8 cellular contexts compared by ENCODE assay signal in the genomic region with DNA sequence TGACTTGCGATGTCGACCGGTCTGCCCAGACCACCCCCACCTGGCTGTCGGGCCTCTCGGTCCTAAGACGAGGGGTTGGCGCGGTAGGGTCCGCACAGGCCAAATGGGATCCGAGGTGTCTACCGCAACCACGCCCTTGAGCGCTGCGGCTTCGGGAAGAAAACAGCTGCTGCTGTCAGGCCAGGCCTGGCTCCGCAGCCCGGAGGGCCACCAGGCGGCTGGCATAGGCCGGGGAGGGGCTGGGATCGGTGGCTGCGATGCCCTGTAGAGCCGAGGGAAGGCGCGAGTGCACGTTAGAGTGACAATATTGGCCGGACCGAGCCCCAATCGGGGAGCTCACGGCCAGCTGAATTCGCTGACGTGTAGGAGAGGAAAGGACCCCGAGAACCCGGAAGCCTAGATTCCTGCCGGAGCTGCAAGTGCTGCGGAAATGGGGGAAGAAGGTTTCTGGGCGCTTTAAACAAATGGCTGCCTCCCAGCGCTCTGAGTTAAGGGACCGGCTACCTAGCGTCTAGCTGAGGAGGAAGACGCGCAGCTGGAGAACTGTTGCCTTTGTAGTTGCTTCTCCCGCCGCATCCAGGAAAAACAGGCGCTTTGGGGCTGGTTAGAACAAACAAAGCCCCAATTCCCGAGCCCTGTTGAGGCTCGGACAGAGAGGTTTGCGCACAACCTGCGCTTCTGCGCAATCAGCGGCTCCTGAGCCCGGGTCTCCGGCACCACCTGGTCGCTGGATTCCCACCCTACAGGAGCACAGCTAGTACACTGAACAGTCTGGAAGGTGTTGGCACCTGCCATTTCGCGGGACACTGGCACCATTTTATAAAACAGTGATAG. TPM values are rescaled to one million over a fixed set of nuclear protein-coding genes. Genes with fewer than 3 reads are reported as not detected.
DNase-seq lines count a peak whose midpoint lies in the region; ATAC-seq, FAIRE-seq and TF ChIP-seq lines count a peak whose summit lies in the region.
"Had no signal": no experiment of that assay in that cellular context is flagged by ENCODE, and none has a peak within 500 bp of the region (broad histone marks: within the 10 kb centered on the region; RNA-seq: fewer than 3 reads in every experiment).

No MANE protein-coding gene starts in this region.

- ATAC-seq in K562 (no peak; the same call in 2 of the 3 replicates), natural killer cell (no peak), HG02938 (IDR thresholded peaks at IDR 0.05; ENCODE audit: unreplicated experiment) (no peak)
- ATAC-seq in CD8-positive, alpha-beta T cell, result no peak
- ATAC-seq: stimulated activated naive CD8-positive, alpha-beta T cell treated with anti-CD3 and anti-CD28 coated beads, Interleukin-15, Interleukin-2, amounts not matched to agents 100 U/mL and 50 U/mL, for 24 hours had no signal

- BruUV-seq in K562 (replicated peaks; lab: Mats Ljungman, UMichigan), result no TSS peak

- H3K27me3 ChIP-seq in HUES48 (ENCODE audit: control insufficient read depth, insufficient read depth, low read length), result peaks cover 98% of the 10 kb centered on the region
- H3K27me3 ChIP-seq in K562 (ENCODE audit: control insufficient read depth in 2 of 2, insufficient read depth in 2 of 2, low read length in 2 of 2), result peaks cover 7 to 67% of the 10 kb centered on the region in 2 experiments; a peak in 4 of 5 replicates
- H3K27me3 ChIP-seq in stomach smooth muscle (ENCODE audit: control insufficient read depth in 1 of 2, insufficient read depth in 2 of 2, low read length in 2 of 2), result peaks cover 94 to 98% of the 10 kb centered on the region in 2 donors
- H3K27me3 ChIP-seq in CD8-positive, alpha-beta T cell (ENCODE audit: insufficient read depth, low read length), result peaks cover 24% of the 10 kb centered on the region

- TF ChIP-seq CTCF in K562 (IDR thresholded peaks at IDR 0.05 in 2 of 3, conservative IDR thresholded peaks at IDR 0.05 in 1 of 3; ENCODE audit: insufficient read depth in 2 of 3, low read depth in 1 of 3, low read length in 3 of 3) (no peak), natural killer cell (IDR thresholded peaks at IDR 0.05) (no peak)
- TF ChIP-seq CTCF in CD8-positive, alpha-beta T cell (IDR thresholded peaks at IDR 0.05), result no peak

- H3K9ac ChIP-seq in HUES48 (ENCODE audit: low read depth, low read length) (peak overlapping the region; percentile 15; the same call in 1 of the 2 replicates), K562 (ENCODE audit: insufficient read depth in 1 of 2, low read depth in 2 of 2, low read length in 2 of 2) (no peak overlapping the region), stomach smooth muscle (ENCODE audit: low read length in 2 of 2) (no peak overlapping the region)

- H3K79me2 ChIP-seq in K562 (ENCODE audit: control insufficient read depth, insufficient read depth, low read length), result no peaks in the 10 kb centered on the region

- H3K36me3 ChIP-seq in HUES48 (ENCODE audit: control insufficient read depth, insufficient read depth, low read length), result no peaks in the 10 kb centered on the region
- H3K36me3 ChIP-seq in K562 (ENCODE audit: control insufficient read depth, insufficient read depth, low read length), result no peaks in the 10 kb centered on the region
- H3K36me3 ChIP-seq in stomach smooth muscle (ENCODE audit: control insufficient read depth in 2 of 2, insufficient read depth in 2 of 2, low read length in 2 of 2), result no peaks in the 10 kb centered on the region
- no peaks in the 10 kb centered on the region for H3K36me3 ChIP-seq in CD8-positive, alpha-beta T cell (ENCODE audit: insufficient read depth, low read length)

- CTCF ChIA-PET in K562 (lab: Yijun Ruan, JAX; ENCODE audit: low intra/inter-chr PET ratio), result no interaction called here
- CTCF ChIA-PET in CD8-positive, alpha-beta T cell (lab: Charles Lee), result no interaction called here

- no peak overlapping the region for H3K4me2 ChIP-seq in K562 (ENCODE audit: insufficient read depth, low read length)

- intact Hi-C loops in K562 (cut with micrococcal nuclease) (no loop called here), natural killer cell (cut with micrococcal nuclease) (no loop called here)
- intact Hi-C loops in CD8-positive, alpha-beta T cell (cut with DNase I, micrococcal nuclease), result no loop called here

- no peaks in the 10 kb centered on the region for H3K9me3 ChIP-seq in HUES48 (ENCODE audit: control insufficient read depth, insufficient read depth, low read length)
- H3K9me3 ChIP-seq in K562 (replicated peaks; ENCODE audit: control insufficient read depth, insufficient read depth, low read depth, low read length), result no peaks in the 10 kb centered on the region
- peaks cover 0 to 4% of the 10 kb centered on the region in 2 donors for H3K9me3 ChIP-seq in stomach smooth muscle (ENCODE audit: control insufficient read depth in 2 of 2, low read length in 2 of 2)
- no peaks in the 10 kb centered on the region for H3K9me3 ChIP-seq in CD8-positive, alpha-beta T cell (ENCODE audit: low read length)

- peak overlapping the region; percentile 72 for H3K4me3 ChIP-seq in HUES48 (ENCODE audit: low read depth, low read length)
- no peak overlapping the region for H3K4me3 ChIP-seq in K562
- peak overlapping the region; percentile 12 to 61 for H3K4me3 ChIP-seq in stomach smooth muscle (ENCODE audit: low read length in 2 of 2)
- no peak overlapping the region for H3K4me3 ChIP-seq in CD8-positive, alpha-beta T cell (ENCODE audit: low read depth, low read length)

- POLR2A ChIA-PET in K562 (lab: Yijun Ruan, JAX), result no interaction called here
- POLR2A ChIA-PET in CD8-positive, alpha-beta T cell (lab: Charles Lee), result no interaction called here

- no peak for TF ChIP-seq POLR2A in K562 (conservative IDR thresholded peaks at IDR 0.05)

- peaks cover 63 to 67% of the 10 kb centered on the region in 2 donors for H3K27me3 Mint-ChIP-seq in natural killer cell (ENCODE audit: low read depth in 2 of 2)
- H3K27me3 Mint-ChIP-seq in CD8-positive, alpha-beta T cell (ENCODE audit: low read depth), result peaks cover 70% of the 10 kb centered on the region

- peaks cover 0 to 5% of the 10 kb centered on the region in 2 donors for H3K4me1 Mint-ChIP-seq in natural killer cell
- peaks cover 4% of the 10 kb centered on the region for H3K4me1 Mint-ChIP-seq in CD8-positive, alpha-beta T cell (ENCODE audit: low read depth)

- no peak overlapping the region for H2AFZ ChIP-seq in K562 (ENCODE audit: low read depth, low read length)

- no peaks in the 10 kb centered on the region for H4K20me1 ChIP-seq in K562 (replicated peaks; ENCODE audit: control insufficient read depth, insufficient read depth, low read length)

- H3K9me3 Mint-ChIP-seq in natural killer cell, result no peaks in the 10 kb centered on the region
- H3K9me3 Mint-ChIP-seq in CD8-positive, alpha-beta T cell, result no peaks in the 10 kb centered on the region

- H3K27ac ChIP-seq in HUES48 (ENCODE audit: low read depth, low read length) (peak overlapping the region; percentile 26), K562 (ENCODE audit: extremely low read depth, low read depth, low read length) (no peak overlapping the region), stomach smooth muscle (ENCODE audit: low read length) (no peak overlapping the region)
- H3K27ac ChIP-seq in CD8-positive, alpha-beta T cell (ENCODE audit: low read depth, low read length), result no peak overlapping the region

- H3K27ac Mint-ChIP-seq in natural killer cell, result no peak overlapping the region
- no peak overlapping the region for H3K27ac Mint-ChIP-seq in CD8-positive, alpha-beta T cell

- peaks cover 19% of the 10 kb centered on the region for H3K36me3 Mint-ChIP-seq in natural killer cell
- H3K36me3 Mint-ChIP-seq in CD8-positive, alpha-beta T cell, result no peaks in the 10 kb centered on the region

- TF ChIP-seq RAD21 in K562 (CRISPR knock-in tag; conservative IDR thresholded peaks at IDR 0.05 in 1 of 2, IDR thresholded peaks at IDR 0.05 in 1 of 2), result no peak

- FAIRE-seq in K562 (lab: Jason Lieb, UNC), result no peak

- WGBS in K562 (ENCODE audit: insufficient coverage, low coverage, missing lambda C conversion rate), result 4% methylated on average over 54 of the region's 55 CpGs

- no peak for DNase-seq in K562 (ENCODE audit: extremely low read depth in 1 of 4, low spot score in 3 of 4)
- DNase-seq in iPS-NIHi7 (ENCODE audit: extremely low spot score), result peak; percentile 59
- no peak for DNase-seq in natural killer cell
- no peak for DNase-seq in CD8-positive, alpha-beta T cell
- DNase-seq: stimulated activated naive CD8-positive, alpha-beta T cell treated with anti-CD3 and anti-CD28 coated beads, Interleukin-15, Interleukin-2, amounts not matched to agents 100 U/mL and 50 U/mL, for 24 hours had no signal

- in situ Hi-C loops in K562 (cut with MboI), result loop anchor here (25.0 kb wide), 1 partner anchor 1545 kb away; no protein-coding TSS in a partner anchor

- peaks cover 71% of the 10 kb centered on the region for H3K4me1 ChIP-seq in HUES48 (ENCODE audit: control insufficient read depth, insufficient read depth, low read length)
- peaks cover 0 to 25% of the 10 kb centered on the region in 2 experiments; a peak in 2 of 5 replicates for H3K4me1 ChIP-seq in K562 (replicated peaks in 1 of 2; ENCODE audit: control insufficient read depth in 2 of 2, insufficient read depth in 2 of 2, low read length in 2 of 2)
- peaks cover 38% of the 10 kb centered on the region for H3K4me1 ChIP-seq in stomach smooth muscle (ENCODE audit: control insufficient read depth, insufficient read depth, low read length)
- H3K4me1 ChIP-seq in CD8-positive, alpha-beta T cell (ENCODE audit: insufficient read depth, low read length), result no peaks in the 10 kb centered on the region

- TF ChIP-seq EP300 in K562 (IDR thresholded peaks at IDR 0.05; ENCODE audit: low read length), result no peak

- no peaks in the 10 kb centered on the region for H3K9me1 ChIP-seq in K562 (ENCODE audit: control insufficient read depth, insufficient read depth, low read length)

- H3K4me3 Mint-ChIP-seq in natural killer cell, result no peak overlapping the region
- no peak overlapping the region for H3K4me3 Mint-ChIP-seq in CD8-positive, alpha-beta T cell

RNA-seq across cellular contexts. Expression of a gene that starts 14.0 kb away (rescaled TPM):
- total RNA-seq in K562 (2011; cell fraction: chromatin; rRNA removed; ENCODE audit: low replicate concordance), result not detected in 2 replicates
- total RNA-seq in K562 (2011; cell fraction: nucleolus; rRNA removed), result not detected in 2 replicates
- total RNA-seq in K562 (2011; cell fraction: nucleoplasm; rRNA removed), result not detected in 2 replicates
- total RNA-seq in K562 (2014; rRNA removed), result not detected in 2 replicates
- total RNA-seq in K562 (2014; rRNA removed; fragmentation: Illumina TruSeq; extraction: Trizol), result not detected in 2 replicates
- not detected in 2 replicates for total RNA-seq in K562 (2015; rRNA removed; fragmentation: Illumina TruSeq; extraction: Trizol)
- total RNA-seq in K562 (2021), result not detected in 2 replicates
- 0.01 TPM in 1 of 2 replicates, not detected in the other for polyA plus RNA-seq in K562 (2011; rRNA removed)
- polyA plus RNA-seq in K562 (2011; cell fraction: cytosol; rRNA removed), result not detected in 2 replicates
- polyA plus RNA-seq in K562 (2011; cell fraction: nucleus; rRNA removed), result 0.07 TPM in 1 of 2 replicates, not detected in the other
- 0.07 TPM in 1 of 2 replicates, not detected in the other for polyA plus RNA-seq in K562 (2012)
- polyA plus RNA-seq in K562 (2014; fragmentation: Illumina TruSeq; extraction: Trizol), result not detected in 2 replicates
- polyA plus RNA-seq in K562 (2014; fragmentation: Nextera tagmentation; extraction: Ambion mirVana), result not detected
- not detected in 2 replicates for polyA plus RNA-seq in K562 (2014; rRNA removed)
- polyA minus RNA-seq in K562 (2011; rRNA and poly(A)+ RNA removed), result not detected in 2 replicates
- not detected in 2 replicates for polyA minus RNA-seq in K562 (2011; cell fraction: cytosol; rRNA and poly(A)+ RNA removed)
- polyA minus RNA-seq in K562 (2011; cell fraction: nucleus; rRNA and poly(A)+ RNA removed), result not detected in 2 replicates
- not detected for total RNA-seq in natural killer cell
- not detected for total RNA-seq in CD8-positive, alpha-beta T cell

RNA-seq across cellular contexts. Expression of a gene that starts 16.9 kb away (rescaled TPM):
- total RNA-seq in K562 (2011; cell fraction: chromatin; rRNA removed; ENCODE audit: low replicate concordance), result not detected in 2 replicates
- total RNA-seq in K562 (2011; cell fraction: nucleolus; rRNA removed), result not detected in 2 replicates
- 0.29 TPM in 1 of 2 replicates, not detected in the other for total RNA-seq in K562 (2011; cell fraction: nucleoplasm; rRNA removed)
- total RNA-seq in K562 (2014; rRNA removed), result not detected in 2 replicates
- not detected in 2 replicates for total RNA-seq in K562 (2014; rRNA removed; fragmentation: Illumina TruSeq; extraction: Trizol)
- not detected in 2 replicates for total RNA-seq in K562 (2015; rRNA removed; fragmentation: Illumina TruSeq; extraction: Trizol)
- 0.42 TPM in 1 of 2 replicates, not detected in the other for total RNA-seq in K562 (2021)
- 0.21 and 0.53 TPM in 2 replicates for polyA plus RNA-seq in K562 (2011; rRNA removed)
- 0.83 and 1.3 TPM in 2 replicates for polyA plus RNA-seq in K562 (2011; cell fraction: cytosol; rRNA removed)
- polyA plus RNA-seq in K562 (2011; cell fraction: nucleus; rRNA removed), result 0.81 and 3.1 TPM in 2 replicates
- polyA plus RNA-seq in K562 (2012), result 0.22 and 0.28 TPM in 2 replicates
- polyA plus RNA-seq in K562 (2014; fragmentation: Illumina TruSeq; extraction: Trizol), result not detected in 2 replicates
- not detected for polyA plus RNA-seq in K562 (2014; fragmentation: Nextera tagmentation; extraction: Ambion mirVana)
- polyA plus RNA-seq in K562 (2014; rRNA removed), result not detected in 2 replicates
- polyA minus RNA-seq in K562 (2011; rRNA and poly(A)+ RNA removed), result not detected in 2 replicates
- polyA minus RNA-seq in K562 (2011; cell fraction: cytosol; rRNA and poly(A)+ RNA removed), result 1.8 TPM in 1 of 2 replicates, not detected in the other
- 0.27 and 0.89 TPM in 2 replicates for polyA minus RNA-seq in K562 (2011; cell fraction: nucleus; rRNA and poly(A)+ RNA removed)
- not detected for total RNA-seq in natural killer cell
- total RNA-seq in CD8-positive, alpha-beta T cell, result not detected

Comparison
In these comparisons a context has a peak if more than half of its experiments do, and no peak if none do; other contexts are left out.
1. H3K4me3 ChIP-seq: peak in HUES48 (single experiment) and stomach smooth muscle (2 of 2); none in K562 (single experiment) and CD8-positive, alpha-beta T cell (single experiment).